1 cellular context compared by ENCODE assay signal in genomic region chr17:50428831-50429424, GRCh38.
A peak's percentile ranks its signal among the peaks of the same experiment; 100 is the strongest.
TF ChIP-seq lines count a peak whose summit lies in the region.

No MANE protein-coding gene starts in this region.

TF ChIP-seq in HepG2, 621 proteins besides CTCF, POLR2A, EP300 and RAD21 (continued from another document and continues in another):
- peak; percentile 62; the same call in 1 of the 2 replicates for TF ChIP-seq DRAP1 (CRISPR knock-in tag; IDR thresholded peaks at IDR 0.05)
- TF ChIP-seq ZNF292 (CRISPR knock-in tag; IDR thresholded peaks at IDR 0.05; ENCODE audit: borderline replicate concordance, low read depth) = peak; percentile 98; the same call in 1 of the 2 replicates
- TF ChIP-seq RXRA (CRISPR knock-in tag; IDR thresholded peaks at IDR 0.05) = peak; percentile 94
- TF ChIP-seq AKNA (CRISPR knock-in tag; IDR thresholded peaks at IDR 0.05; ENCODE audit: borderline replicate concordance) = no peak
- TF ChIP-seq MTF1 (CRISPR knock-in tag; IDR thresholded peaks at IDR 0.05) = no peak
- TF ChIP-seq ZNF768 (CRISPR knock-in tag; IDR thresholded peaks at IDR 0.05) = peak; percentile 45; the same call in 1 of the 2 replicates
- no peak for TF ChIP-seq SOX6 (IDR thresholded peaks at IDR 0.05)
- TF ChIP-seq SOX6 (CRISPR knock-in tag; IDR thresholded peaks at IDR 0.05) = peak; percentile 93
- peak; percentile 54 for TF ChIP-seq KDM1A (CRISPR knock-in tag; IDR thresholded peaks at IDR 0.05)
- TF ChIP-seq ZNF12 (CRISPR knock-in tag; IDR thresholded peaks at IDR 0.05) = peak; percentile 79
- no peak for TF ChIP-seq HOXA7 (CRISPR knock-in tag; IDR thresholded peaks at IDR 0.05)
- TF ChIP-seq PAXIP1 (CRISPR knock-in tag; conservative IDR thresholded peaks at IDR 0.05) = peak; percentile 98
- peak; percentile 89 for TF ChIP-seq ZNF136 (CRISPR knock-in tag; IDR thresholded peaks at IDR 0.05; ENCODE audit: low read depth)
- 0 out of 2 replicates have a peak, but pooled peaks have one; percentile 63 for TF ChIP-seq RFXAP (CRISPR knock-in tag; IDR thresholded peaks at IDR 0.05; ENCODE audit: borderline replicate concordance)
- no peak for TF ChIP-seq NPAS2 (CRISPR knock-in tag; IDR thresholded peaks at IDR 0.05; ENCODE audit: borderline replicate concordance)
- no peak for TF ChIP-seq AGO1 (IDR thresholded peaks at IDR 0.05; ENCODE audit: low read depth, low read length, poor library complexity, severe bottlenecking)
- TF ChIP-seq CERS6 (CRISPR knock-in tag; IDR thresholded peaks at IDR 0.05) = no peak
- peak; percentile 61; the same call in 1 of the 2 replicates for TF ChIP-seq ZNF264 (CRISPR knock-in tag; IDR thresholded peaks at IDR 0.05)
- peak; percentile 78 for TF ChIP-seq MED8 (CRISPR knock-in tag; IDR thresholded peaks at IDR 0.05; ENCODE audit: insufficient replicate concordance)
- TF ChIP-seq ZNF746 (CRISPR knock-in tag; IDR thresholded peaks at IDR 0.05) = no peak; the same call in 1 of the 2 replicates
- TF ChIP-seq ZFP36 (IDR thresholded peaks at IDR 0.05; ENCODE audit: borderline replicate concordance, low read depth, low read length, partially characterized antibody) = no peak
- TF ChIP-seq ZNF747 (CRISPR knock-in tag; IDR thresholded peaks at IDR 0.05; ENCODE audit: borderline replicate concordance) = 0 out of 2 replicates have a peak, but pooled peaks have one; percentile 63
- TF ChIP-seq ZNF639 (CRISPR knock-in tag; conservative IDR thresholded peaks at IDR 0.05) = peak; percentile 78
- TF ChIP-seq ZNF7 (CRISPR knock-in tag; IDR thresholded peaks at IDR 0.05) = peak; percentile 35; the same call in 1 of the 2 replicates
- 0 out of 2 replicates have a peak, but pooled peaks have one; percentile 23 for TF ChIP-seq ZNF546 (CRISPR knock-in tag; conservative IDR thresholded peaks at IDR 0.05)
- peak; percentile 49; the same call in 1 of the 2 replicates for TF ChIP-seq STAT5B (CRISPR knock-in tag; IDR thresholded peaks at IDR 0.05)
- TF ChIP-seq ISL2 (CRISPR knock-in tag; IDR thresholded peaks at IDR 0.05) = peak; percentile 87
- TF ChIP-seq REST (IDR thresholded peaks at IDR 0.05; ENCODE audit: borderline replicate concordance in 1 of 2, low read depth in 1 of 2, low read length in 2 of 2) = peak in 1 of 2 experiments; percentile 20; a peak in 1 of 4 replicates
- peak; percentile 98 for TF ChIP-seq ZNF574 (CRISPR knock-in tag; IDR thresholded peaks at IDR 0.05)
- peak; percentile 97 for TF ChIP-seq ZBTB37 (CRISPR knock-in tag; IDR thresholded peaks at IDR 0.05)
- TF ChIP-seq ZNF619 (CRISPR knock-in tag; IDR thresholded peaks at IDR 0.05) = no peak
- no peak; the same call in none of the 2 replicates for TF ChIP-seq SSRP1 (CRISPR knock-in tag; IDR thresholded peaks at IDR 0.05)
- no peak for TF ChIP-seq FOXA1 (IDR thresholded peaks at IDR 0.05)
- peak; percentile 65 for TF ChIP-seq FOXA1 (CRISPR knock-in tag; IDR thresholded peaks at IDR 0.05)
- TF ChIP-seq YEATS4 (CRISPR knock-in tag; IDR thresholded peaks at IDR 0.05; ENCODE audit: borderline replicate concordance) = peak; percentile 87; the same call in 1 of the 2 replicates
